11 cellular contexts compared by ENCODE assay signal in the genomic region with DNA sequence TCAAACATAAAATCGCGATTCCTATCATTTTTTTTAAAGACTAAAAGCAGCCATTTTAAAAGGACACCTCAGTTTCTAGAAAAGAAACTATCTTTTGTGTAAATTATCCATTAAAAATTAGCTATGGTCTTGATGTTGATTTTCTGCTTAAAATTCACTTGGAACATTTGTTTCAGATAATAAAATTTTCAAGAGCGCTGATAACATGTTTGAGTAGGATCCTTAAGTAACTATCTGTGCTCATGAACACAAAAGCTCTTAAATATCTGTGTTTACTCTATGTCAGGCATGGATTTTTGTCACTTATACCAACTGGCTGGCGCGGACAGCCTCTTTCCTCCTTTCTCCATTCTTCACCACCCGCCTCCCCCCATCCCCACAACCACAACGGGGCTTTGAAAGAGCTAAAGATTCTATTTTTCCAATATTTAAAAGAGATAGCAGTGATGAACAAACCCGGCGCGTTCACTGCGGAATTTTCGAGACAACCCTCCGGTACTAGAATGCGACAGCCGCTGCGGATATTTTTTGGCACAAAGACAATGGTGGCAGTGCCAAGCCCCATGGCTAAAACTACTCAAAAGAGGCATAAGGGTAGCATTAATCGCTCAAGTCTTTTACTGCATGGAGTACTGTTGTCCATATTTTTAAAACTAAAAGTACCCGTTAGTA.
DNase-seq lines count a peak whose midpoint lies in the region; ATAC-seq and TF ChIP-seq lines count a peak whose summit lies in the region.
"Had no signal": no experiment of that assay in that cellular context is flagged by ENCODE, and none has a peak within 500 bp of the region (broad histone marks: within the 10 kb centered on the region; RNA-seq: fewer than 3 reads in every experiment).

No MANE protein-coding gene starts in this region.

- H4K20me1 ChIP-seq in H9 (ENCODE audit: control insufficient read depth, insufficient read depth, insufficient read length), result no peaks in the 10 kb centered on the region

- no peak overlapping the region for H3T11ph ChIP-seq in H9 (ENCODE audit: low read length)

- H3K14ac ChIP-seq in H9 (ENCODE audit: insufficient read depth, low read length), result no peak overlapping the region

- TF ChIP-seq CTCF in H9 (conservative IDR thresholded peaks at IDR 0.05) (no peak), dorsolateral prefrontal cortex (IDR thresholded peaks at IDR 0.05 in 54 of 56, conservative IDR thresholded peaks at IDR 0.05 in 2 of 56; ENCODE audit: low read depth in 1 of 56, partially characterized antibody in 56 of 56) (no peak), psoas muscle (IDR thresholded peaks at IDR 0.05) (no peak)

- no peak overlapping the region for H3K4me2 ChIP-seq in H9 (ENCODE audit: insufficient read depth, insufficient read length, low read length)

- H3K27ac ChIP-seq in H9 (ENCODE audit: insufficient read length, low read depth, low read length) (no peak overlapping the region), dorsolateral prefrontal cortex (peak overlapping the region; percentile 88 to 100 (median 98)), psoas muscle (peak overlapping the region; percentile 79)
- H3K27ac ChIP-seq: SJCRH30 had no signal

- H2BK20ac ChIP-seq in H9 (ENCODE audit: low read depth, low read length, poor library complexity, severe bottlenecking), result no peak overlapping the region

- H3K23me2 ChIP-seq in H9 (ENCODE audit: insufficient read length, low read depth, low read length, poor library complexity, severe bottlenecking), result no peaks in the 10 kb centered on the region

- no peak overlapping the region for H2BK15ac ChIP-seq in H9 (ENCODE audit: low read depth, low read length)

- peaks cover 3% of the 10 kb centered on the region for H3K79me1 ChIP-seq in H9 (ENCODE audit: insufficient read depth, low read depth, low read length, poor library complexity, severe bottlenecking)

- no peak overlapping the region for H2AFZ ChIP-seq in H9 (ENCODE audit: low read length)

- H3K9me3 Mint-ChIP-seq in H9, result no peaks in the 10 kb centered on the region
- H3K9me3 Mint-ChIP-seq: stimulated activated effector memory CD8-positive, alpha-beta T cell treated with anti-CD3 and anti-CD28 coated beads, Interleukin-12 subunit alpha, Interleukin-12 subunit beta, amount 100 ng/mL, for 72 hours had no signal

- no peak overlapping the region for H3K56ac ChIP-seq in H9 (ENCODE audit: insufficient read length, low read depth, low read length)

- no peak overlapping the region for H2BK12ac ChIP-seq in H9 (ENCODE audit: insufficient read length, low read depth, low read length)

- H4K5ac ChIP-seq in H9 (ENCODE audit: insufficient read length, low read depth, low read length), result no peak overlapping the region

- no peak overlapping the region for H3K4ac ChIP-seq in H9 (ENCODE audit: low read depth, low read length)

- H3K4me1 Mint-ChIP-seq in H9, result peaks cover 75 to 79% of the 10 kb centered on the region in 2 experiments
- H3K4me1 Mint-ChIP-seq: stimulated activated effector memory CD8-positive, alpha-beta T cell treated with anti-CD3 and anti-CD28 coated beads, Interleukin-12 subunit alpha, Interleukin-12 subunit beta, amount 100 ng/mL, for 72 hours had no signal

- H2BK5ac ChIP-seq in H9 (ENCODE audit: insufficient read length, low read length), result no peak overlapping the region

- peaks cover 3% of the 10 kb centered on the region; the same call in 1 of the 2 replicates for H3K79me2 ChIP-seq in H9 (ENCODE audit: insufficient read depth, low read length)

- DNase-seq in H9, result no peak
- DNase-seq in NCI-H2196 (lab: John Stamatoyannopoulos, UW; ENCODE audit: unreplicated experiment), result peak; percentile 19
- peak in 9 of 10 donors; percentile 42 to 75 (median 61) for DNase-seq in dorsolateral prefrontal cortex
- peak in 1 of 2 donors; percentile 50 for DNase-seq in psoas muscle

- H3K36me3 Mint-ChIP-seq in H9 (ENCODE audit: insufficient read depth in 1 of 3, low read depth in 3 of 3), result peaks cover 0 to 2% (median 1%) of the 10 kb centered on the region in 3 experiments; a peak in 1 of 7 replicates
- H3K36me3 Mint-ChIP-seq: stimulated activated effector memory CD8-positive, alpha-beta T cell treated with anti-CD3 and anti-CD28 coated beads, Interleukin-12 subunit alpha, Interleukin-12 subunit beta, amount 100 ng/mL, for 72 hours had no signal

- no peak overlapping the region for H4K8ac ChIP-seq in H9 (replicated peaks; ENCODE audit: insufficient read length, low read depth, low read length)

- H3K9me3 ChIP-seq in H9 (ENCODE audit: control insufficient read depth, low read depth, low read length) (no peaks in the 10 kb centered on the region), psoas muscle (no peaks in the 10 kb centered on the region)
- H3K9me3 ChIP-seq: SJCRH30 had no signal

- no peak overlapping the region for H3K23ac ChIP-seq in H9 (ENCODE audit: insufficient read length, low read depth, low read length)

- H3K27ac Mint-ChIP-seq in H9, result peak overlapping the region; percentile 34 to 57 (median 37); a peak in 4 of 7 replicates
- H3K27ac Mint-ChIP-seq: stimulated activated effector memory CD8-positive, alpha-beta T cell treated with anti-CD3 and anti-CD28 coated beads, Interleukin-12 subunit alpha, Interleukin-12 subunit beta, amount 100 ng/mL, for 72 hours had no signal

- H3K4me3 Mint-ChIP-seq in H9, result no peak overlapping the region
- H3K4me3 Mint-ChIP-seq: stimulated activated effector memory CD8-positive, alpha-beta T cell treated with anti-CD3 and anti-CD28 coated beads, Interleukin-12 subunit alpha, Interleukin-12 subunit beta, amount 100 ng/mL, for 72 hours had no signal

- no peak overlapping the region for H3K18ac ChIP-seq in H9 (ENCODE audit: insufficient read length, low read depth, low read length)

- no peak overlapping the region for H3K9ac ChIP-seq in H9 (ENCODE audit: extremely low read depth, insufficient read length, low read length)

- WGBS in H9 (ENCODE audit: extremely low coverage, insufficient read length, low lambda C conversion rate), result no CpG with 5 or more reads among the region's 18 CpGs
- 24 to 45% (median 37%) methylated on average over 18 of the region's 18 CpGs for WGBS in psoas muscle, 3 donors

- H3K4me3 ChIP-seq in dorsolateral prefrontal cortex, result peak overlapping the region; percentile 26 to 76 (median 55)
- H3K4me3 ChIP-seq in psoas muscle, result peak overlapping the region; percentile 64
- H3K4me3 ChIP-seq: K562, SJCRH30 had no signal

- intact Hi-C loops in dorsolateral prefrontal cortex (cut with DNase I), result loop anchor here (2.0 kb wide), 1 partner anchor 84 kb away; no protein-coding TSS in a partner anchor
- intact Hi-C loops in psoas muscle (cut with DNase I), result loop anchor here in 1 of 2 donors (5.0 kb wide), 1 partner anchor 84 kb away; no protein-coding TSS in a partner anchor

- H2BK120ac ChIP-seq in H9 (ENCODE audit: low read depth, low read length, poor library complexity, severe bottlenecking), result no peak overlapping the region

- H3K4me1 ChIP-seq in H9 (ENCODE audit: insufficient read depth, low read length) (peaks cover under 1% of the 10 kb centered on the region; the same call in 1 of the 2 replicates), psoas muscle (peaks cover 25% of the 10 kb centered on the region)

- H3K27me3 ChIP-seq in H9 (ENCODE audit: insufficient read depth, low read length) (no peaks in the 10 kb centered on the region), dorsolateral prefrontal cortex (no peaks in the 10 kb centered on the region), psoas muscle (ENCODE audit: insufficient read depth in 3 of 3, low read length in 2 of 3) (no peaks in the 10 kb centered on the region)
- H3K27me3 ChIP-seq: SJCRH30 had no signal

- H4K91ac ChIP-seq in H9 (ENCODE audit: insufficient read length, low read depth, low read length), result no peak overlapping the region

- H3K27me3 Mint-ChIP-seq in H9 (ENCODE audit: low read depth), result no peaks in the 10 kb centered on the region; the same call in 1 of the 2 replicates

- H2AK5ac ChIP-seq in H9 (ENCODE audit: insufficient read length, low read length), result no peak overlapping the region

- ATAC-seq in psoas muscle (peak; percentile 28 to 55 (median 46)), GM19035 (IDR thresholded peaks at IDR 0.05; ENCODE audit: unreplicated experiment) (no peak), GM21423 (IDR thresholded peaks at IDR 0.05; ENCODE audit: unreplicated experiment) (no peak), HG02763 (IDR thresholded peaks at IDR 0.05; ENCODE audit: unreplicated experiment) (no peak), GM19328 (IDR thresholded peaks at IDR 0.05; ENCODE audit: unreplicated experiment) (no peak)
- ATAC-seq: stimulated activated effector memory CD8-positive, alpha-beta T cell treated with anti-CD3 and anti-CD28 coated beads, Interleukin-12 subunit alpha, Interleukin-12 subunit beta, amount 100 ng/mL, for 72 hours had no signal

- H3K36me3 ChIP-seq in psoas muscle (ENCODE audit: insufficient read depth in 1 of 2, low read depth in 1 of 2), result no peaks in the 10 kb centered on the region
- H3K36me3 ChIP-seq: SJCRH30 had no signal

Comparison
In these comparisons a context has a peak if more than half of its experiments do, and no peak if none do; other contexts are left out.
1. ATAC-seq: peak in psoas muscle (4 of 4); none in GM19035 (single experiment), GM21423 (single experiment), HG02763 (single experiment) and GM19328 (single experiment).